25 cellular contexts compared by ENCODE assay signal in genomic region chr17:76119409-76120371, GRCh38. TPM values are rescaled to one million over a fixed set of nuclear protein-coding genes. Genes with fewer than 3 reads are reported as not detected.
"Had no signal": no experiment of that assay in that cellular context is flagged by ENCODE, and none has a peak within 500 bp of the region (broad histone marks: within the 10 kb centered on the region; RNA-seq: fewer than 3 reads in every experiment).

No MANE protein-coding gene starts in this region.

- H3K36me3 ChIP-seq: esophagus muscularis mucosa, left ventricle myocardium inferior, spleen, stomach, upper lobe of right lung had no signal

- H3K9me3 Mint-ChIP-seq: activated T-cell treated with anti-CD3 and anti-CD28 coated beads, Interleukin-2, amount 50 U/mL, for 24 hours; memory B cell; naive thymus-derived CD8-positive, alpha-beta T cell; T-cell had no signal

- H3K4me3 ChIP-seq: esophagus muscularis mucosa, hepatocyte, left ventricle myocardium inferior, mucosa of descending colon, spleen, stomach, testis, upper lobe of right lung had no signal

- H3K36me3 Mint-ChIP-seq: activated naive CD8-positive, alpha-beta T cell; memory B cell; naive thymus-derived CD8-positive, alpha-beta T cell; T-cell had no signal

- H3K9me3 ChIP-seq: esophagus muscularis mucosa, left ventricle myocardium inferior, mucosa of descending colon, spleen, stomach, testis, upper lobe of right lung had no signal

- ATAC-seq: mucosa of descending colon; naive thymus-derived CD8-positive, alpha-beta T cell; sciatic nerve; T-cell; upper lobe of right lung had no signal

- H3K27ac ChIP-seq: esophagus muscularis mucosa, hepatocyte, left ventricle myocardium inferior, spleen, stomach, testis, upper lobe of right lung had no signal

- DNase-seq: activated CD4-positive, alpha-beta T cell treated with anti-CD3 and anti-CD28 coated beads, Interleukin-2, amount 50 U/mL, for 48 hours; activated CD4-positive, CD25-positive, alpha-beta regulatory T cell treated with anti-CD3 and anti-CD28 coated beads, Interleukin-2, amount 50 U/mL, for 72 hours; activated effector memory CD4-positive, alpha-beta T cell treated with Interleukin-2 at 50 U/mL for 16 hours; activated T-cell treated with anti-CD3 and anti-CD28 coated beads, Interleukin-2, amount 50 U/mL, for 24 hours; amniotic stem cell; kidney; left ventricle myocardium inferior; mucosa of descending colon; naive thymus-derived CD8-positive, alpha-beta T cell; nucleus accumbens; spleen; stomach; T-cell; T-helper 9 cell; testis; upper lobe of right lung had no signal

- H3K27ac Mint-ChIP-seq: activated naive CD8-positive, alpha-beta T cell; memory B cell; progenitor cell of endocrine pancreas had no signal

- H3K27me3 ChIP-seq: esophagus muscularis mucosa, hepatocyte, stomach, testis, upper lobe of right lung had no signal

- FAIRE-seq: colon, kidney had no signal

- H3K4me3 Mint-ChIP-seq: activated naive CD8-positive, alpha-beta T cell; activated T-cell treated with anti-CD3 and anti-CD28 coated beads, Interleukin-2, amount 50 U/mL, for 24 hours; memory B cell had no signal

- H3K27me3 Mint-ChIP-seq: activated naive CD8-positive, alpha-beta T cell; activated T-cell treated with anti-CD3 and anti-CD28 coated beads, Interleukin-2, amount 50 U/mL, for 24 hours; naive thymus-derived CD8-positive, alpha-beta T cell; T-cell had no signal

RNA-seq across cellular contexts. Expression of gene FOXJ1, which starts 21.4 kb away (rescaled TPM):
- total RNA-seq: cardiac septum, left ventricle myocardium inferior had no signal

RNA-seq across cellular contexts. Expression of gene ZACN, which starts 40.7 kb away (rescaled TPM):
- total RNA-seq: cardiac septum, glomerular endothelial cell, hepatocyte, left ventricle myocardium inferior, sciatic nerve, stomach, upper lobe of right lung had no signal

RNA-seq across cellular contexts. Expression of gene GALR2, which starts 45.1 kb away (rescaled TPM):
- total RNA-seq: cardiac septum; glomerular endothelial cell; hepatocyte; kidney; left ventricle myocardium inferior; naive thymus-derived CD8-positive, alpha-beta T cell; sciatic nerve; stomach; upper lobe of right lung had no signal
